In genomic region chrX:2928583-2929434, GRCh38 we compare ENCODE assay signal across 9 cellular contexts. TPM values are rescaled to one million over a fixed set of nuclear protein-coding genes. Genes with fewer than 3 reads are reported as not detected.
DNase-seq lines count a peak whose midpoint lies in the region; ATAC-seq and TF ChIP-seq lines count a peak whose summit lies in the region.
"Had no signal": no experiment of that assay in that cellular context is flagged by ENCODE, and none has a peak within 500 bp of the region (broad histone marks: within the 10 kb centered on the region; RNA-seq: fewer than 3 reads in every experiment).

ARSD (minus strand) TSS chrX:2929339; CDS start chrX:2929275, 64 bp downstream.

- no peaks in the 10 kb centered on the region for H3K9me3 Mint-ChIP-seq in activated naive CD4-positive, alpha-beta T cell treated with anti-CD3 and anti-CD28 coated beads, Interleukin-2, amount 50 U/mL, for 24 hours

- CTCF ChIA-PET in Panc1 (lab: Charles Lee): no interaction called here

- H3K9me3 ChIP-seq in Panc1 (ENCODE audit: control insufficient read depth, insufficient read depth, low read depth, low read length): no peaks in the 10 kb centered on the region; the same call in 1 of the 2 replicates
- H3K9me3 ChIP-seq in neutrophil: no peaks in the 10 kb centered on the region
- H3K9me3 ChIP-seq in tibial artery: peaks cover 0 to 12% (median 4%) of the 10 kb centered on the region in 3 donors

- H3K27me3 ChIP-seq in Panc1 (ENCODE audit: control insufficient read depth, insufficient read depth, low read length): no peaks in the 10 kb centered on the region
- H3K27me3 ChIP-seq in neutrophil: no peaks in the 10 kb centered on the region
- H3K27me3 ChIP-seq in tibial artery: no peaks in the 10 kb centered on the region

- H3K27me3 Mint-ChIP-seq in activated naive CD4-positive, alpha-beta T cell treated with anti-CD3 and anti-CD28 coated beads, Interleukin-2, amount 50 U/mL, for 24 hours: peaks cover 6% of the 10 kb centered on the region

- ATAC-seq in HG03025 (IDR thresholded peaks at IDR 0.05; ENCODE audit: low FRiP score, unreplicated experiment): peak; percentile 53
- ATAC-seq in Panc1: peak; percentile 98

- no peaks in the 10 kb centered on the region for H3K36me3 Mint-ChIP-seq in activated naive CD4-positive, alpha-beta T cell treated with anti-CD3 and anti-CD28 coated beads, Interleukin-2, amount 50 U/mL, for 24 hours

- peak within 1 kb of the TSS; percentile 67 for H3K4me3 Mint-ChIP-seq in activated naive CD4-positive, alpha-beta T cell treated with anti-CD3 and anti-CD28 coated beads, Interleukin-2, amount 50 U/mL, for 24 hours

- no peak within 1 kb of the TSS for H3K27ac Mint-ChIP-seq in activated naive CD4-positive, alpha-beta T cell treated with anti-CD3 and anti-CD28 coated beads, Interleukin-2, amount 50 U/mL, for 24 hours

- peaks cover 4% of the 10 kb centered on the region for H3K4me1 Mint-ChIP-seq in activated naive CD4-positive, alpha-beta T cell treated with anti-CD3 and anti-CD28 coated beads, Interleukin-2, amount 50 U/mL, for 24 hours

- H3K4me1 ChIP-seq in Panc1 (ENCODE audit: control insufficient read depth, insufficient read depth, low read length) (no peaks in the 10 kb centered on the region), neutrophil (ENCODE audit: control insufficient read depth in 1 of 2, insufficient read depth in 1 of 2, low read depth in 1 of 2, low read length in 1 of 2) (peaks cover 10 to 11% of the 10 kb centered on the region in 2 experiments), tibial artery (peaks cover 0 to 5% (median 0%) of the 10 kb centered on the region in 4 donors)

- H3K4me3 ChIP-seq in Panc1 (ENCODE audit: low read depth in 2 of 2, low read length in 2 of 2) (peak within 1 kb of the TSS; percentile 55 to 56), neutrophil (ENCODE audit: low read depth in 1 of 2, low read length in 1 of 2) (peak within 1 kb of the TSS; percentile 68 to 71), tibial artery (peak within 1 kb of the TSS; percentile 72 to 80)

- H3K36me3 ChIP-seq in Panc1 (ENCODE audit: control insufficient read depth, insufficient read depth, low read length): no peaks in the 10 kb centered on the region
- H3K36me3 ChIP-seq in neutrophil: no peaks in the 10 kb centered on the region
- peaks cover 0 to 13% (median 0%) of the 10 kb centered on the region in 3 donors for H3K36me3 ChIP-seq in tibial artery

- BruUV-seq in Panc1 (replicated peaks; lab: Mats Ljungman, UMichigan): TSS peak; percentile 80

- in situ Hi-C loops in Panc1 (cut with HindIII; ENCODE audit: low pct_unique_long_range_greater_than_20kb, low sequenced_read_pairs): no loop called here

- peak within 1 kb of the TSS; percentile 66; the same call in 1 of the 2 replicates for H3K27ac ChIP-seq in Panc1 (ENCODE audit: low read length)
- peak within 1 kb of the TSS; percentile 90 for H3K27ac ChIP-seq in neutrophil
- H3K27ac ChIP-seq in tibial artery: peak within 1 kb of the TSS; percentile 96 to 98

- intact Hi-C loops in Panc1 (cut with micrococcal nuclease; ENCODE audit: unreplicated experiment): no loop called here
- intact Hi-C loops in tibial artery (cut with DNase I; ENCODE audit: low total_unique reads): no loop called here

- TF ChIP-seq CTCF in Panc1 (IDR thresholded peaks at IDR 0.05) (no peak), neutrophil (IDR thresholded peaks at IDR 0.05) (no peak), tibial artery (IDR thresholded peaks at IDR 0.05) (no peak)

- POLR2A ChIA-PET in Panc1 (lab: Charles Lee): interaction anchor here (0.7 kb wide), 2 partner anchors 123 to 560 kb away, joined by 4 read pairs; no protein-coding TSS in a partner anchor

- DNase-seq in NCI-H82 (lab: John Stamatoyannopoulos, UW) (peak; percentile 16), NCI-H82 treated with DMSO at 0.1 percent for 48 hours (lab: John Stamatoyannopoulos, UW; ENCODE audit: unreplicated experiment) (no peak), Panc1 (ENCODE audit: low read depth, low spot score) (peak; percentile 10), globus pallidus (ENCODE audit: low spot score) (peak; percentile 57), tibial artery (peak; percentile 92 to 94)
- DNase-seq: DND-41 had no signal

RNA-seq across cellular contexts. Expression of gene ARSD, which starts in this region (rescaled TPM):
- total RNA-seq in Panc1 (2021; ENCODE audit: unreplicated experiment): 12.7 TPM
- 13.5 TPM for polyA plus RNA-seq in Panc1 (2012; ENCODE audit: insufficient read length)
